In the genomic region with DNA sequence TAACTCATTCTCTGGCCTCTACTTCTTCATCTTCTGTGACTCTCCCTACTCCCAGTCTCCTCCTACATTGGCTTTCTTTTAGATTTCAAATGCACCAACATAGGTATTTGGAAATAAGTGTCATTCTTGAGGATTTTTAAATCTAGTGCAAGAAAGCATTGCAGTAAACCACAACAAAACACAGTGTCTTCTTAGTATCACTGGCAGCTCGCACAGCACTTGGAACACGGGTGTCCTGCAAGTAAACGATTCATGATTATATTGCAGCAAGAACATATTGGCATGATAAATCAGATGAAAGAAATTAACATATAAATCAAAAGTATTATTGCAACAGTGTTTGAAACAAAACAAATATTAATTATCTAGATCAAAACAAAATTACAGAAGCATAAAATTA, we compare ENCODE assay signal across 1 cellular context.
TF ChIP-seq lines count a peak whose summit lies in the region.

No MANE protein-coding gene starts in this region.

TF ChIP-seq in HepG2, 621 proteins besides CTCF, POLR2A, EP300 and RAD21 (continued from another document):
- TF ChIP-seq, protein P1, sequence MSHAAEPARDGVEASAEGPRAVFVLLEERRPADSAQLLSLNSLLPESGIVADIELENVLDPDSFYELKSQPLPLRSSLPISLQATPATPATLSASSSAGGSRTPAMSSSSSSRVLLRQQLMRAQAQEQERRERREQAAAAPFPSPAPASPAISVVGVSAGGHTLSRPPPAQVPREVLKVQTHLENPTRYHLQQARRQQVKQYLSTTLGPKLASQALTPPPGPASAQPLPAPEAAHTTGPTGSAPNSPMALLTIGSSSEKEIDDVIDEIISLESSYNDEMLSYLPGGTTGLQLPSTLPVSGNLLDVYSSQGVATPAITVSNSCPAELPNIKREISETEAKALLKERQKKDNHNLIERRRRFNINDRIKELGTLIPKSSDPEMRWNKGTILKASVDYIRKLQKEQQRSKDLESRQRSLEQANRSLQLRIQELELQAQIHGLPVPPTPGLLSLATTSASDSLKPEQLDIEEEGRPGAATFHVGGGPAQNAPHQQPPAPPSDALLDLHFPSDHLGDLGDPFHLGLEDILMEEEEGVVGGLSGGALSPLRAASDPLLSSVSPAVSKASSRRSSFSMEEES (CRISPR knock-in tag; IDR thresholded peaks at IDR 0.05) = no peak
- TF ChIP-seq, protein P2, sequence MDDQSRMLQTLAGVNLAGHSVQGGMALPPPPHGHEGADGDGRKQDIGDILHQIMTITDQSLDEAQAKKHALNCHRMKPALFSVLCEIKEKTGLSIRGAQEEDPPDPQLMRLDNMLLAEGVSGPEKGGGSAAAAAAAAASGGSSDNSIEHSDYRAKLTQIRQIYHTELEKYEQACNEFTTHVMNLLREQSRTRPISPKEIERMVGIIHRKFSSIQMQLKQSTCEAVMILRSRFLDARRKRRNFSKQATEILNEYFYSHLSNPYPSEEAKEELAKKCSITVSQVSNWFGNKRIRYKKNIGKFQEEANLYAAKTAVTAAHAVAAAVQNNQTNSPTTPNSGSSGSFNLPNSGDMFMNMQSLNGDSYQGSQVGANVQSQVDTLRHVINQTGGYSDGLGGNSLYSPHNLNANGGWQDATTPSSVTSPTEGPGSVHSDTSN (CRISPR knock-in tag; IDR thresholded peaks at IDR 0.05; ENCODE audit: borderline replicate concordance) = no peak
- TF ChIP-seq ZFYVE20 (CRISPR knock-in tag; IDR thresholded peaks at IDR 0.05; ENCODE audit: borderline replicate concordance, low read depth) (no peak), ZNF879 (CRISPR knock-in tag; IDR thresholded peaks at IDR 0.05) (no peak), FOSL1 (CRISPR knock-in tag; IDR thresholded peaks at IDR 0.05; ENCODE audit: borderline replicate concordance) (no peak)
- TF ChIP-seq, protein P3, sequence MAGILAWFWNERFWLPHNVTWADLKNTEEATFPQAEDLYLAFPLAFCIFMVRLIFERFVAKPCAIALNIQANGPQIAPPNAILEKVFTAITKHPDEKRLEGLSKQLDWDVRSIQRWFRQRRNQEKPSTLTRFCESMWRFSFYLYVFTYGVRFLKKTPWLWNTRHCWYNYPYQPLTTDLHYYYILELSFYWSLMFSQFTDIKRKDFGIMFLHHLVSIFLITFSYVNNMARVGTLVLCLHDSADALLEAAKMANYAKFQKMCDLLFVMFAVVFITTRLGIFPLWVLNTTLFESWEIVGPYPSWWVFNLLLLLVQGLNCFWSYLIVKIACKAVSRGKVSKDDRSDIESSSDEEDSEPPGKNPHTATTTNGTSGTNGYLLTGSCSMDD (CRISPR knock-in tag; IDR thresholded peaks at IDR 0.05) = no peak
